ENCODE assay signal across 8 cellular contexts in the genomic region with DNA sequence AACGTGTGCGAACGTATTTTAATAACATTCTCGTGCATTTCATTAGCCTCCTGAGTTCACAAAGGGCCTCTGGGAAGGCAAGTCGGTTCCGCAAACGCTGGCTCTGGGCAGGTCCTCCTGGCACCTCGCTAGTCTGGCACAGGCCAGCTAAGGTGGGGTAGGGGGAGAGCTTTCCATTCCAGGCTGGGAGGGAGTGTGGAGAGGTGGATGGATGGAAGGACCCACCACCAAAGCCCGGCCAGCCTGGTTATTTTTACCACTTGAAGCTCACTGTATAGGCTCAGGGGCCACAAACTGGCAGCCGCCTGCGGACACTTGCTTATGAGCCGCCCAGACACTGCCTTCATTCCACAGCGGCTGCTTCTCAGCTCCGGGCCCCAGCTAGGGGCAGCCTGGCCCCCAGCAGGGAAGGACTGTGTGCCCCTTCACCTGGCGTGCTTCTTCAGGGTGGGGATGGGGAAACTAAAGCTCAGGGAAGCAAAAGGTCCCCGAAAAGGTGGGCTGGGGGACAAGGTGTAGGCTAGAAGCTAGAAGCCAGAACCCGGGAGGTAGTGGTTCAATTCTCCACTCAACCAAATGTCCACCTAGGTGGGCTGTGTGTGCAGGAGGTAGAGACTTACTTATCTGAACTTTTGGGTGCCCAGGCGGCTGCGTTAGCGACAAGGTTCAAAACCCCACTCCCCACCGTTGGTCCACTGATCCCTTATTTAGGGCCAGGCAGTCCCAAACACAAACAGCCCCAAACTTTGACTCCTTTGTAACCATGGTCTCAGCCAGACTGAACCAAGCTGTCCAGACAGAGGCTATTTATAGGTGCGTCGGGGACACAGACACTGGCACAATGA.
DNase-seq lines count a peak whose midpoint lies in the region; ATAC-seq lines count a peak whose summit lies in the region.

No MANE protein-coding gene starts in this region.

- no peaks in the 10 kb centered on the region for H3K9me3 Mint-ChIP-seq in stimulated activated memory B cell treated with anti-CD40 and anti-IgM and Interleukin-4, amounts not matched to agents 10 μg/mL and 1 μg/mL and 100 μg/mL, for 72 hours

- H3K4me1 ChIP-seq in HUES6 (ENCODE audit: control insufficient read depth, insufficient read depth, low read length) (peaks cover 51% of the 10 kb centered on the region), adipocyte (ENCODE audit: control insufficient read depth, insufficient read depth, low read length) (peaks cover 56% of the 10 kb centered on the region), iPS-20b (ENCODE audit: insufficient read depth, low read length) (peaks cover 18% of the 10 kb centered on the region)

- H3K36me3 ChIP-seq in HUES6 (ENCODE audit: control insufficient read depth, insufficient read depth, low read length), result peaks cover 17% of the 10 kb centered on the region; the same call in 1 of the 2 replicates
- no peaks in the 10 kb centered on the region for H3K36me3 ChIP-seq in adipocyte (ENCODE audit: control insufficient read depth, insufficient read depth, low read length, severe bottlenecking)
- H3K36me3 ChIP-seq in iPS-20b (ENCODE audit: insufficient read depth, low read depth, low read length), result no peaks in the 10 kb centered on the region

- ATAC-seq in stimulated activated memory B cell treated with anti-CD40 and anti-IgM and Interleukin-4, amounts not matched to agents 10 μg/mL and 1 μg/mL and 100 μg/mL, for 72 hours, result no peak

- no peaks in the 10 kb centered on the region for H3K9me3 ChIP-seq in HUES6 (ENCODE audit: control insufficient read depth, insufficient read depth, low read depth, low read length)
- H3K9me3 ChIP-seq in adipocyte (ENCODE audit: control insufficient read depth, low read length), result no peaks in the 10 kb centered on the region
- no peaks in the 10 kb centered on the region for H3K9me3 ChIP-seq in iPS-20b (ENCODE audit: insufficient read depth, low read depth, low read length)

- in situ Hi-C loops in ACHN (cut with HindIII; ENCODE audit: low pct_ligation_motif_present, low pct_unique_long_range_greater_than_20kb, low sequenced_read_pairs), result no loop called here

- peaks cover 12% of the 10 kb centered on the region for H3K27me3 Mint-ChIP-seq in stimulated activated memory B cell treated with anti-CD40 and anti-IgM and Interleukin-4, amounts not matched to agents 10 μg/mL and 1 μg/mL and 100 μg/mL, for 72 hours

- H3K27ac ChIP-seq in HUES6 (ENCODE audit: low read depth, low read length) (no peak overlapping the region), iPS-20b (ENCODE audit: low read length) (no peak overlapping the region)

- no peaks in the 10 kb centered on the region for H3K36me3 Mint-ChIP-seq in stimulated activated memory B cell treated with anti-CD40 and anti-IgM and Interleukin-4, amounts not matched to agents 10 μg/mL and 1 μg/mL and 100 μg/mL, for 72 hours

- H3K4me3 ChIP-seq in HUES6 (ENCODE audit: low read depth, low read length) (peak overlapping the region; percentile 84), adipocyte (ENCODE audit: low read length) (peak overlapping the region; percentile 85), iPS-20b (ENCODE audit: low read length) (peak overlapping the region; percentile 90)

- DNase-seq in adipocyte (ENCODE audit: low read depth), result peak; percentile 38
- DNase-seq in HK-2 (ENCODE audit: unreplicated experiment), result no peak
- no peak for DNase-seq in OCI-M1 (lab: John Stamatoyannopoulos, UW)
- DNase-seq in ACHN, result no peak
- DNase-seq in EL, result no peak

- peak overlapping the region; percentile 89 for H3K9ac ChIP-seq in HUES6 (ENCODE audit: low read length)
- peak overlapping the region; percentile 79 for H3K9ac ChIP-seq in adipocyte (ENCODE audit: low read length)
- H3K9ac ChIP-seq in iPS-20b (ENCODE audit: low read depth, low read length), result peak overlapping the region; percentile 83

- peak overlapping the region; percentile 96 for H3K27ac Mint-ChIP-seq in stimulated activated memory B cell treated with anti-CD40 and anti-IgM and Interleukin-4, amounts not matched to agents 10 μg/mL and 1 μg/mL and 100 μg/mL, for 72 hours

- peak overlapping the region; percentile 98 for H3K4me3 Mint-ChIP-seq in stimulated activated memory B cell treated with anti-CD40 and anti-IgM and Interleukin-4, amounts not matched to agents 10 μg/mL and 1 μg/mL and 100 μg/mL, for 72 hours

- peaks cover 73% of the 10 kb centered on the region for H3K4me1 Mint-ChIP-seq in stimulated activated memory B cell treated with anti-CD40 and anti-IgM and Interleukin-4, amounts not matched to agents 10 μg/mL and 1 μg/mL and 100 μg/mL, for 72 hours

- peaks cover 9% of the 10 kb centered on the region; the same call in 1 of the 2 replicates for H3K27me3 ChIP-seq in HUES6 (ENCODE audit: control insufficient read depth, insufficient read depth, low read length)
- H3K27me3 ChIP-seq in adipocyte (replicated peaks; ENCODE audit: control insufficient read depth, insufficient read depth, low read length), result no peaks in the 10 kb centered on the region
- peaks cover 33% of the 10 kb centered on the region for H3K27me3 ChIP-seq in iPS-20b (ENCODE audit: insufficient read depth, low read length)
